ENCODE assay signal across 8 cellular contexts in genomic region chr22:28034760-28035401, GRCh38.
DNase-seq lines count a peak whose midpoint lies in the region; ATAC-seq and TF ChIP-seq lines count a peak whose summit lies in the region.

No MANE protein-coding gene starts in this region.

- no peak for ATAC-seq in GM18498 (IDR thresholded peaks at IDR 0.05; ENCODE audit: unreplicated experiment)
- ATAC-seq in HG03460 (IDR thresholded peaks at IDR 0.05; ENCODE audit: unreplicated experiment) = no peak

- H3K36me3 Mint-ChIP-seq in mesothelial cell of epicardium = no peaks in the 10 kb centered on the region
- H3K36me3 Mint-ChIP-seq in activated CD4-positive, alpha-beta memory T cell treated with anti-CD3 and anti-CD28 coated beads, Interleukin-2, amount 10 ng/mL, durations not matched to agents 7 days and 5 days (ENCODE audit: low read depth) = no peaks in the 10 kb centered on the region

- TF ChIP-seq CTCF in mesothelial cell of epicardium (IDR thresholded peaks at IDR 0.05; ENCODE audit: unreplicated experiment) = no peak

- peak overlapping the region; percentile 90 for H3K27ac ChIP-seq in cingulate gyrus (ENCODE audit: low read depth, low read length)

- peak overlapping the region; percentile 30 for H3K4me3 Mint-ChIP-seq in mesothelial cell of epicardium
- H3K4me3 Mint-ChIP-seq in activated CD4-positive, alpha-beta memory T cell treated with anti-CD3 and anti-CD28 coated beads, Interleukin-2, amount 10 ng/mL, durations not matched to agents 7 days and 5 days = no peak overlapping the region

- CTCF ChIA-PET in activated CD4-positive, alpha-beta memory T cell treated with anti-CD3 and anti-CD28 coated beads, Interleukin-2, amount 10 ng/mL, durations not matched to agents 7 days and 5 days (lab: Charles Lee) = no interaction called here

- DNase-seq in EH (ENCODE audit: low read depth) (peak; percentile 75), NCI-H2171 treated with DMSO at 0.1 percent for 48 hours (lab: John Stamatoyannopoulos, UW) (peak; percentile 100), mesothelial cell of epicardium (ENCODE audit: low spot score in 2 of 2, unreplicated experiment in 2 of 2) (peak; percentile 67 to 81), T-helper 9 cell (no peak)
- no peak for DNase-seq in activated CD4-positive, alpha-beta memory T cell treated with anti-CD3 and anti-CD28 coated beads, Interleukin-2, amount 10 ng/mL, durations not matched to agents 7 days and 5 days

- POLR2A ChIA-PET in activated CD4-positive, alpha-beta memory T cell treated with anti-CD3 and anti-CD28 coated beads, Interleukin-2, amount 10 ng/mL, durations not matched to agents 7 days and 5 days (lab: Charles Lee) = no interaction called here

- H3K4me1 Mint-ChIP-seq in mesothelial cell of epicardium = peaks cover 50% of the 10 kb centered on the region
- H3K4me1 Mint-ChIP-seq in activated CD4-positive, alpha-beta memory T cell treated with anti-CD3 and anti-CD28 coated beads, Interleukin-2, amount 10 ng/mL, durations not matched to agents 7 days and 5 days = no peaks in the 10 kb centered on the region

- H3K27me3 Mint-ChIP-seq in mesothelial cell of epicardium (ENCODE audit: low read depth) = no peaks in the 10 kb centered on the region
- H3K27me3 Mint-ChIP-seq in activated CD4-positive, alpha-beta memory T cell treated with anti-CD3 and anti-CD28 coated beads, Interleukin-2, amount 10 ng/mL, durations not matched to agents 7 days and 5 days = peaks cover 21% of the 10 kb centered on the region

- peak overlapping the region; percentile 81 for H3K27ac Mint-ChIP-seq in mesothelial cell of epicardium
- no peak overlapping the region for H3K27ac Mint-ChIP-seq in activated CD4-positive, alpha-beta memory T cell treated with anti-CD3 and anti-CD28 coated beads, Interleukin-2, amount 10 ng/mL, durations not matched to agents 7 days and 5 days

- peaks cover 3% of the 10 kb centered on the region for H3K9me3 Mint-ChIP-seq in mesothelial cell of epicardium
- no peaks in the 10 kb centered on the region for H3K9me3 Mint-ChIP-seq in activated CD4-positive, alpha-beta memory T cell treated with anti-CD3 and anti-CD28 coated beads, Interleukin-2, amount 10 ng/mL, durations not matched to agents 7 days and 5 days

Comparison
In these comparisons a context has a peak if more than half of its experiments do, and no peak if none do; other contexts are left out.
1. DNase-seq: peak in EH (single experiment), NCI-H2171 treated with DMSO at 0.1 percent for 48 hours (single experiment) and mesothelial cell of epicardium (2 of 2); none in activated CD4-positive, alpha-beta memory T cell treated with anti-CD3 and anti-CD28 coated beads, Interleukin-2, amount 10 ng/mL, durations not matched to agents 7 days and 5 days (single experiment) and T-helper 9 cell (single experiment).